15 cellular contexts compared by ENCODE assay signal in genomic region chr20:8357703-8358102, GRCh38.
A peak's percentile ranks its signal among the peaks of the same experiment; 100 is the strongest.
DNase-seq lines count a peak whose midpoint lies in the region; ATAC-seq and TF ChIP-seq lines count a peak whose summit lies in the region.
"Had no signal": no experiment of that assay in that cellular context is flagged by ENCODE, and none has a peak within 500 bp of the region (broad histone marks: within the 10 kb centered on the region; RNA-seq: fewer than 3 reads in every experiment).

No MANE protein-coding gene starts in this region.

- H3K4me3 ChIP-seq in breast epithelium (no peak overlapping the region), prostate gland (no peak overlapping the region), psoas muscle (no peak overlapping the region)
- H3K4me3 ChIP-seq: BLaER1 treated with 17β-estradiol and CSF1 and Interleukin-3, amounts not matched to agents 10 nM and 100 nM; GM12878; GM23248 had no signal

- BruUV-seq in MCF 10A (replicated peaks; lab: Mats Ljungman, UMichigan), result no TSS peak

- no peak overlapping the region for H3K27ac Mint-ChIP-seq in MCF 10A (ENCODE audit: low read depth, unreplicated experiment)
- H3K27ac Mint-ChIP-seq in natural killer cell, result no peak overlapping the region
- no peak overlapping the region for H3K27ac Mint-ChIP-seq in effector memory CD8-positive, alpha-beta T cell
- H3K27ac Mint-ChIP-seq: CD4-positive, CD25-positive, alpha-beta regulatory T cell had no signal

- no peaks in the 10 kb centered on the region for H3K36me3 ChIP-seq in breast epithelium
- H3K36me3 ChIP-seq in prostate gland, result no peaks in the 10 kb centered on the region
- no peaks in the 10 kb centered on the region for H3K36me3 ChIP-seq in psoas muscle (ENCODE audit: insufficient read depth in 1 of 2, low read depth in 1 of 2)
- H3K36me3 ChIP-seq: BLaER1 treated with 17β-estradiol and CSF1 and Interleukin-3, amounts not matched to agents 10 nM and 100 nM had no signal

- ATAC-seq in natural killer cell (no peak), psoas muscle (no peak)
- ATAC-seq in effector memory CD8-positive, alpha-beta T cell (replicated peaks), result no peak
- ATAC-seq: GM12878 had no signal

- peak overlapping the region; percentile 51 to 64 for H3K27ac ChIP-seq in breast epithelium
- no peak overlapping the region for H3K27ac ChIP-seq in prostate gland
- H3K27ac ChIP-seq in psoas muscle, result no peak overlapping the region
- H3K27ac ChIP-seq: BLaER1 treated with 17β-estradiol and CSF1 and Interleukin-3, amounts not matched to agents 10 nM and 100 nM; GM23248 had no signal

- no peaks in the 10 kb centered on the region for H3K36me3 Mint-ChIP-seq in MCF 10A (ENCODE audit: insufficient read depth, unreplicated experiment)
- H3K36me3 Mint-ChIP-seq in natural killer cell, result no peaks in the 10 kb centered on the region
- H3K36me3 Mint-ChIP-seq in effector memory CD8-positive, alpha-beta T cell (ENCODE audit: insufficient read depth), result peaks cover 3% of the 10 kb centered on the region
- H3K36me3 Mint-ChIP-seq: CD4-positive, CD25-positive, alpha-beta regulatory T cell had no signal

- no peaks in the 10 kb centered on the region for H3K4me1 Mint-ChIP-seq in MCF 10A (ENCODE audit: insufficient read depth, unreplicated experiment)
- H3K4me1 Mint-ChIP-seq in natural killer cell, result peaks cover 25 to 44% of the 10 kb centered on the region in 2 donors
- peaks cover 6 to 10% of the 10 kb centered on the region in 2 donors for H3K4me1 Mint-ChIP-seq in effector memory CD8-positive, alpha-beta T cell (ENCODE audit: low read depth in 2 of 2)
- H3K4me1 Mint-ChIP-seq: CD4-positive, CD25-positive, alpha-beta regulatory T cell had no signal

- POLR2A ChIA-PET in MCF 10A (lab: Yijun Ruan, JAX), result no interaction called here

- TF ChIP-seq POLR2A in breast epithelium (IDR thresholded peaks at IDR 0.05) (no peak), prostate gland (IDR thresholded peaks at IDR 0.05) (no peak)

- no peaks in the 10 kb centered on the region for H3K9me3 ChIP-seq in breast epithelium
- H3K9me3 ChIP-seq in prostate gland, result no peaks in the 10 kb centered on the region
- H3K9me3 ChIP-seq in psoas muscle, result no peaks in the 10 kb centered on the region
- H3K9me3 ChIP-seq: BLaER1 treated with 17β-estradiol and CSF1 and Interleukin-3, amounts not matched to agents 10 nM and 100 nM had no signal

- no peaks in the 10 kb centered on the region for H3K27me3 Mint-ChIP-seq in MCF 10A (ENCODE audit: insufficient read depth, unreplicated experiment)
- H3K27me3 Mint-ChIP-seq in natural killer cell (ENCODE audit: low read depth in 2 of 2), result no peaks in the 10 kb centered on the region
- no peaks in the 10 kb centered on the region for H3K27me3 Mint-ChIP-seq in effector memory CD8-positive, alpha-beta T cell
- H3K27me3 Mint-ChIP-seq: CD4-positive, CD25-positive, alpha-beta regulatory T cell had no signal

- no peaks in the 10 kb centered on the region for H3K9me3 Mint-ChIP-seq in MCF 10A (ENCODE audit: unreplicated experiment)
- no peaks in the 10 kb centered on the region for H3K9me3 Mint-ChIP-seq in natural killer cell
- H3K9me3 Mint-ChIP-seq in effector memory CD8-positive, alpha-beta T cell, result no peaks in the 10 kb centered on the region
- H3K9me3 Mint-ChIP-seq: CD4-positive, CD25-positive, alpha-beta regulatory T cell had no signal

- 16% methylated on average over 2 of the region's 2 CpGs for WGBS in prostate gland
- 85 to 96% (median 88%) methylated on average over 2 of the region's 2 CpGs for WGBS in psoas muscle, 3 donors

- intact Hi-C loops in breast epithelium (cut with DNase I; ENCODE audit: low total_unique reads), result no loop called here
- intact Hi-C loops in MCF 10A (cut with micrococcal nuclease), result no loop called here
- intact Hi-C loops in prostate gland (cut with DNase I), result no loop called here
- intact Hi-C loops in natural killer cell (cut with micrococcal nuclease), result no loop called here
- intact Hi-C loops in psoas muscle (cut with DNase I), result no loop called here

- H3K4me1 ChIP-seq in breast epithelium (peaks cover 0 to 15% of the 10 kb centered on the region in 2 donors), prostate gland (replicated peaks) (no peaks in the 10 kb centered on the region), psoas muscle (peaks cover 5% of the 10 kb centered on the region)

- CTCF ChIA-PET in MCF 10A (lab: Yijun Ruan, JAX), result interaction anchor here (0.9 kb wide), 1 partner anchor 10 kb away, joined by 3 read pairs; no protein-coding TSS in a partner anchor

- H3K27me3 ChIP-seq in breast epithelium (no peaks in the 10 kb centered on the region), prostate gland (replicated peaks; ENCODE audit: insufficient read depth) (no peaks in the 10 kb centered on the region), psoas muscle (ENCODE audit: insufficient read depth in 3 of 3, low read length in 2 of 3) (no peaks in the 10 kb centered on the region)
- H3K27me3 ChIP-seq: BLaER1 treated with 17β-estradiol and CSF1 and Interleukin-3, amounts not matched to agents 10 nM and 100 nM had no signal

- TF ChIP-seq CTCF in breast epithelium (IDR thresholded peaks at IDR 0.05) (no peak), MCF 10A (IDR thresholded peaks at IDR 0.05; ENCODE audit: unreplicated experiment) (no peak), prostate gland (IDR thresholded peaks at IDR 0.05) (no peak), natural killer cell (IDR thresholded peaks at IDR 0.05) (no peak), psoas muscle (IDR thresholded peaks at IDR 0.05) (no peak)

- no peak overlapping the region for H3K4me3 Mint-ChIP-seq in MCF 10A (ENCODE audit: unreplicated experiment)
- H3K4me3 Mint-ChIP-seq in natural killer cell, result no peak overlapping the region
- no peak overlapping the region for H3K4me3 Mint-ChIP-seq in effector memory CD8-positive, alpha-beta T cell
- H3K4me3 Mint-ChIP-seq: CD4-positive, CD25-positive, alpha-beta regulatory T cell had no signal

- DNase-seq in breast epithelium (ENCODE audit: low spot score in 2 of 2) (no peak), MCF 10A (ENCODE audit: unreplicated experiment) (no peak), fibroblast of peridontal ligament (ENCODE audit: extremely low read depth) (peak; percentile 38), prostate gland (ENCODE audit: low spot score) (peak; percentile 17), natural killer cell (no peak), psoas muscle (no peak)
- no peak for DNase-seq in effector memory CD8-positive, alpha-beta T cell
- DNase-seq: 8988T; ACHN; CD4-positive, CD25-positive, alpha-beta regulatory T cell; DMS 273 treated with DMSO at 0.1 percent for 48 hours; GM23248; H7 had no signal

Comparison
In these comparisons a context has a peak if more than half of its experiments do, and no peak if none do; other contexts are left out.
1. DNase-seq: peak in fibroblast of peridontal ligament (single experiment) and prostate gland (single experiment); none in breast epithelium (0 of 2), MCF 10A (single experiment), natural killer cell (single experiment), effector memory CD8-positive, alpha-beta T cell (0 of 3) and psoas muscle (0 of 2).
2. H3K27ac ChIP-seq: peak in breast epithelium (2 of 2); none in prostate gland (0 of 2) and psoas muscle (single experiment).